Comparison of ENCODE assay signal across 21 cellular contexts in the genomic region with DNA sequence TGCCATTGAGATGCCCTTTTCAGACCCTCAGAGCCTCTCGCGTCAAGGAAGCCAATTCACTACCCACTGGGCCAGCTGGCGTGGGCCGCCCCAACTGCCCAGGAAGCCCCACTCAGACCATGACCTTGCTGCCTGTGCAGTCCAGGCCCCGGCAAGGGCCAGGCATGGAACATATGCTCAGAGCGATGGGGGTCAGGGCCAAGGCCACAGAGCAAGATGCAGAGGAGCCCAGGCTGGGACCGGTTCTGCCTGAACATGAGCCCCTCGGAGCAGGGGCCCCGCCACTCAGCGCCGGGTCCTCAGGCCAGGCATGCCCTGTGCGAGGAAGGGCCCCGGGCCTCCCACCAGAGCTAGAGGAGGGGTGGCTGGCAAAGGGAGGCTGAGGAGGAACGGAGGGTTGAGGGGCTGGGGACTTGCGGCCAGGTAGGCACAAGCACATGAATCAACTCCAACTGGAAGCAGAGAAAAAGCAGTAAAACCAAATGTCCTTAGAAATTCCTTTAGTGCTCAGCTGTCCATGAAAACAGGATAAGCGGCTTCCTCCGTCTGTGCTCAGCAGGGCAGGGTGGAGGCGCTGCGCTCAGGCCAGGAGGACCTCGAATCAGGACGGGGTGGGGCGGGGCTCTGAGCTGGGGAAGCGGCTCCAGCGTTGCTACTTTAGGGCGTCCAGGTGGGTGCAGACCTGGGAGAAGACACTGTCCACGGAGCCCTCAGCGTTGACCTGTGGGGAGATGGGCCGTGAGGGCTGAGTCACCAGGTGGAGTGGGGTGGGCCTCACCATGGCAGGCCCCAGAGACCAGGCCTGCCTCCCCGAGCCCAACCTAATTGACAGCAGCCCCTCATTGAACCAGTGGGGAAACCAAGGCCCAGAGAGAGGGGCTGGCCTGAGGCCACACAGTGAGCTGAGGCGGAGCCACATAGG. TPM values are rescaled to one million over a fixed set of nuclear protein-coding genes. Genes with fewer than 3 reads are reported as not detected.
DNase-seq lines count a peak whose midpoint lies in the region; ATAC-seq, FAIRE-seq and TF ChIP-seq lines count a peak whose summit lies in the region.
"Had no signal": no experiment of that assay in that cellular context is flagged by ENCODE, and none has a peak within 500 bp of the region (broad histone marks: within the 10 kb centered on the region; RNA-seq: fewer than 3 reads in every experiment).

No MANE protein-coding gene starts in this region.

- TF ChIP-seq CTCF in right lobe of liver (IDR thresholded peaks at IDR 0.05) (no peak), HepG2 (CRISPR knock-in tag; IDR thresholded peaks at IDR 0.05) (no peak), gastroesophageal sphincter (IDR thresholded peaks at IDR 0.05) (no peak), upper lobe of right lung (IDR thresholded peaks at IDR 0.05) (no peak), PC-9 (conservative IDR thresholded peaks at IDR 0.05) (no peak)

- H3F3A ChIP-seq in PC-9 (ENCODE audit: insufficient read depth, low read depth), result peaks cover 7% of the 10 kb centered on the region; the same call in 1 of the 2 replicates

- TF ChIP-seq EP300 in HepG2 (IDR thresholded peaks at IDR 0.05; ENCODE audit: low read depth in 2 of 2, low read length in 2 of 2), result no peak
- TF ChIP-seq EP300 in HepG2 (CRISPR knock-in tag; IDR thresholded peaks at IDR 0.05; ENCODE audit: borderline replicate concordance), result no peak
- TF ChIP-seq EP300 in gastroesophageal sphincter (IDR thresholded peaks at IDR 0.05), result no peak

- no peaks in the 10 kb centered on the region for H3K27me3 Mint-ChIP-seq in naive B cell
- H3K27me3 Mint-ChIP-seq: activated naive CD8-positive, alpha-beta T cell; stimulated activated naive CD8-positive, alpha-beta T cell treated with anti-CD3 and anti-CD28 coated beads, Interleukin-15, amount 100 ng/mL, for 72 hours had no signal

- H3K4me3 ChIP-seq in right lobe of liver (no peak overlapping the region), HepG2 (replicated peaks in 1 of 3; ENCODE audit: insufficient read depth in 1 of 3, low read depth in 2 of 3, low read length in 3 of 3) (no peak overlapping the region), gastroesophageal sphincter (no peak overlapping the region), upper lobe of right lung (no peak overlapping the region), PC-9 (no peak overlapping the region)
- H3K4me3 ChIP-seq: colonic mucosa, HAP-1, pancreas, vagina had no signal

- H2AFZ ChIP-seq in HepG2 (ENCODE audit: low read length), result no peak overlapping the region
- H2AFZ ChIP-seq in PC-9, result no peak overlapping the region

- no peaks in the 10 kb centered on the region for H3K27me3 ChIP-seq in right lobe of liver
- no peaks in the 10 kb centered on the region for H3K27me3 ChIP-seq in HepG2 (ENCODE audit: control insufficient read depth in 1 of 2, insufficient read depth in 2 of 2, low read length in 2 of 2)
- H3K27me3 ChIP-seq in gastroesophageal sphincter, result no peaks in the 10 kb centered on the region
- H3K27me3 ChIP-seq in upper lobe of right lung, result no peaks in the 10 kb centered on the region
- no peaks in the 10 kb centered on the region for H3K27me3 ChIP-seq in PC-9 (ENCODE audit: insufficient read depth, low read depth)
- H3K27me3 ChIP-seq: colonic mucosa, pancreas, vagina had no signal

- 63% methylated on average over 7 of the region's 30 CpGs for WGBS in right lobe of liver (ENCODE audit: insufficient coverage, low coverage, low lambda C conversion rate, missing lambda C conversion rate)
- 92% methylated on average over 21 of the region's 30 CpGs for WGBS in HepG2 (ENCODE audit: low lambda C conversion rate)
- 64 to 72% methylated on average over 2 to 11 of the region's 30 CpGs for WGBS in gastroesophageal sphincter (ENCODE audit: low coverage in 1 of 2), 2 donors

- H3K36me3 ChIP-seq in right lobe of liver, result peaks cover 0 to 5% (median under 1%) of the 10 kb centered on the region in 4 donors
- H3K36me3 ChIP-seq in HepG2 (replicated peaks in 1 of 2; ENCODE audit: control insufficient read depth in 1 of 2, insufficient read depth in 2 of 2, low read length in 2 of 2), result no peaks in the 10 kb centered on the region; a peak in 2 of 5 replicates
- H3K36me3 ChIP-seq in gastroesophageal sphincter, result peaks cover 0 to 54% of the 10 kb centered on the region in 2 donors
- H3K36me3 ChIP-seq in upper lobe of right lung, result peaks cover 38% of the 10 kb centered on the region
- no peaks in the 10 kb centered on the region for H3K36me3 ChIP-seq in PC-9 (ENCODE audit: low read depth)
- H3K36me3 ChIP-seq: colonic mucosa, HAP-1 had no signal

- DNase-seq in right lobe of liver (peak in 1 of 3 donors; percentile 57), HepG2 (ENCODE audit: low spot score) (no peak), naive B cell (no peak), upper lobe of right lung (peak; percentile 71), PC-9 (no peak)
- no peak for DNase-seq in activated CD4-positive, alpha-beta T cell treated with anti-CD3 and anti-CD28 coated beads for 48 hours
- DNase-seq: activated CD4-positive, CD25-positive, alpha-beta regulatory T cell; activated T-cell treated with anti-CD3 and anti-CD28 coated beads, Interleukin-2, amount 50 U/mL, for 72 hours; colonic mucosa; MM.1S; NCI-H1694 treated with DMSO at 0.1 percent for 48 hours; NCI-H345; stimulated activated CD4-positive, alpha-beta T cell treated with anti-CD3 and anti-CD28 coated beads, Interleukin-4, amount 100 ng/mL, for 1 hour; stimulated activated naive CD8-positive, alpha-beta T cell treated with anti-CD3 and anti-CD28 coated beads, Interleukin-15, amount 100 ng/mL, for 72 hours had no signal

- no peak for FAIRE-seq in HepG2 (lab: Jason Lieb, UNC)
- FAIRE-seq: endometrium, pancreas had no signal

- peak; percentile 33 to 62 (median 43) for ATAC-seq in right lobe of liver
- no peak for ATAC-seq in HepG2
- no peak for ATAC-seq in gastroesophageal sphincter
- ATAC-seq in naive B cell (ENCODE audit: low read depth in 2 of 2), result no peak
- no peak for ATAC-seq in upper lobe of right lung
- no peak for ATAC-seq in HG02884 (IDR thresholded peaks at IDR 0.05; ENCODE audit: unreplicated experiment)
- ATAC-seq: activated T-cell treated with anti-CD3 and anti-CD28 coated beads, Interleukin-2, amount 50 U/mL, for 72 hours; pancreas; stimulated activated naive CD8-positive, alpha-beta T cell treated with anti-CD3 and anti-CD28 coated beads, Interleukin-15, amount 100 ng/mL, for 72 hours had no signal

- POLR2A ChIA-PET in HepG2 (lab: Yijun Ruan, JAX) (interaction anchor here (0.6 kb wide), 1 partner anchor 81 kb away, joined by 3 read pairs; no protein-coding TSS in a partner anchor), PC-9 (lab: Charles Lee; ENCODE audit: unreplicated experiment) (no interaction called here)

- H3K9me3 ChIP-seq in right lobe of liver, result no peaks in the 10 kb centered on the region
- no peaks in the 10 kb centered on the region for H3K9me3 ChIP-seq in HepG2 (ENCODE audit: low read length)
- no peaks in the 10 kb centered on the region for H3K9me3 ChIP-seq in gastroesophageal sphincter
- H3K9me3 ChIP-seq in upper lobe of right lung, result no peaks in the 10 kb centered on the region
- H3K9me3 ChIP-seq in PC-9 (ENCODE audit: insufficient read depth, low read depth), result no peaks in the 10 kb centered on the region
- H3K9me3 ChIP-seq: colonic mucosa, HAP-1, pancreas, vagina had no signal

- H3K9me2 ChIP-seq in PC-9 (ENCODE audit: insufficient read depth), result no peaks in the 10 kb centered on the region

- H3K79me2 ChIP-seq in HepG2 (ENCODE audit: insufficient read depth, low read length) (no peaks in the 10 kb centered on the region), PC-9 (ENCODE audit: low read depth) (no peaks in the 10 kb centered on the region)

- TF ChIP-seq RAD21 in HepG2 (CRISPR knock-in tag; IDR thresholded peaks at IDR 0.05), result no peak

- BruUV-seq in HepG2 (replicated peaks; lab: Mats Ljungman, UMichigan) (no TSS peak), PC-9 (replicated peaks; lab: Mats Ljungman, UMichigan) (no TSS peak)

- H3K4me1 ChIP-seq in right lobe of liver, result peaks cover 0 to 4% (median 0%) of the 10 kb centered on the region in 4 donors
- peaks cover 24% of the 10 kb centered on the region for H3K4me1 ChIP-seq in HepG2 (ENCODE audit: insufficient read depth, low read length)
- peaks cover 0 to 24% (median 3%) of the 10 kb centered on the region in 3 donors for H3K4me1 ChIP-seq in gastroesophageal sphincter
- peaks cover 19% of the 10 kb centered on the region for H3K4me1 ChIP-seq in upper lobe of right lung
- H3K4me1 ChIP-seq in PC-9 (replicated peaks; ENCODE audit: insufficient read depth), result no peaks in the 10 kb centered on the region
- H3K4me1 ChIP-seq: colonic mucosa, HAP-1, pancreas had no signal

- in situ Hi-C loops in HepG2 (cut with HindIII; ENCODE audit: extremely low pct_ligation_motif_present, low pct_unique_long_range_greater_than_20kb), result no loop called here

- no peak overlapping the region for H3K9ac ChIP-seq in HepG2 (ENCODE audit: insufficient read depth, low read depth, low read length)

- H3K4me1 Mint-ChIP-seq in naive B cell, result peaks cover 21 to 46% (median 22%) of the 10 kb centered on the region in 3 donors

- CTCF ChIA-PET in HepG2 (lab: Yijun Ruan, JAX; ENCODE audit: low intra/inter-chr PET ratio, low total read pairs) (no interaction called here), PC-9 (lab: Charles Lee) (no interaction called here)

- no peak for TF ChIP-seq POLR2A in right lobe of liver (IDR thresholded peaks at IDR 0.05)
- no peak for TF ChIP-seq POLR2A in HepG2 (IDR thresholded peaks at IDR 0.05; ENCODE audit: insufficient read depth in 1 of 2, low read depth in 2 of 2, low read length in 2 of 2)
- TF ChIP-seq POLR2A in gastroesophageal sphincter (IDR thresholded peaks at IDR 0.05), result no peak

- no peak overlapping the region for H3K4me3 Mint-ChIP-seq in naive B cell
- H3K4me3 Mint-ChIP-seq: activated naive CD8-positive, alpha-beta T cell; activated T-cell treated with anti-CD3 and anti-CD28 coated beads, Interleukin-2, amount 50 U/mL, for 72 hours; stimulated activated naive CD8-positive, alpha-beta T cell treated with anti-CD3 and anti-CD28 coated beads, Interleukin-15, amount 100 ng/mL, for 72 hours had no signal

- intact Hi-C loops in right lobe of liver (cut with DNase I), result no loop called here
- intact Hi-C loops in HepG2 (cut with micrococcal nuclease; ENCODE audit: unreplicated experiment), result no loop called here
- intact Hi-C loops in upper lobe of right lung (cut with DNase I), result no loop called here
- intact Hi-C loops in PC-9 (cut with micrococcal nuclease; ENCODE audit: unreplicated experiment), result no loop called here

- H4K20me1 ChIP-seq in HepG2 (ENCODE audit: insufficient read depth, low read length) (no peaks in the 10 kb centered on the region), PC-9 (ENCODE audit: insufficient read depth) (no peaks in the 10 kb centered on the region)

- H3K9me3 Mint-ChIP-seq in naive B cell, result no peaks in the 10 kb centered on the region
- H3K9me3 Mint-ChIP-seq: activated T-cell treated with anti-CD3 and anti-CD28 coated beads, Interleukin-2, amount 50 U/mL, for 72 hours; stimulated activated naive CD8-positive, alpha-beta T cell treated with anti-CD3 and anti-CD28 coated beads, Interleukin-15, amount 100 ng/mL, for 72 hours had no signal

- H3K27ac Mint-ChIP-seq in naive B cell, result peak overlapping the region in 5 of 6 donors; percentile 59 to 79 (median 76)
- H3K27ac Mint-ChIP-seq: activated naive CD8-positive, alpha-beta T cell; activated T-cell treated with anti-CD3 and anti-CD28 coated beads, Interleukin-2, amount 50 U/mL, for 72 hours had no signal

- H3K27ac ChIP-seq in right lobe of liver (no peak overlapping the region), HepG2 (ENCODE audit: extremely low read length, insufficient read depth, low read length) (no peak overlapping the region), gastroesophageal sphincter (peak overlapping the region in 3 of 4 donors; percentile 31 to 45 (median 40)), upper lobe of right lung (peak overlapping the region; percentile 42), PC-9 (no peak overlapping the region)
- H3K27ac ChIP-seq: colonic mucosa, pancreas, vagina had no signal

- no peak overlapping the region for H3K4me2 ChIP-seq in HepG2 (ENCODE audit: low read depth, low read length)
- H3K4me2 ChIP-seq in PC-9, result no peak overlapping the region

- no peaks in the 10 kb centered on the region for H3K36me3 Mint-ChIP-seq in naive B cell

RNA-seq across cellular contexts. Expression of a gene that starts 9.9 kb away (rescaled TPM):
- 10 to 100 TPM; 31.4 to 78.6 (median 51.7) TPM for total RNA-seq in right lobe of liver
- 25.7 and 32.8 TPM in 2 replicates for total RNA-seq in HepG2 (2016; rRNA removed; fragmentation: Illumina TruSeq; extraction: Trizol)
- total RNA-seq in HepG2 (2016; cell fraction: cytosol; rRNA removed; fragmentation: Illumina TruSeq; extraction: Trizol; ENCODE audit: low read depth), result 12.5 and 17.4 TPM in 2 replicates
- 27.8 and 33.7 TPM in 2 replicates for total RNA-seq in HepG2 (2016; cell fraction: insoluble cytoplasmic fraction; rRNA removed; fragmentation: Illumina TruSeq; extraction: Trizol)
- total RNA-seq in HepG2 (2016; cell fraction: membrane; rRNA removed; fragmentation: Illumina TruSeq; extraction: Trizol), result 18.2 and 19.8 TPM in 2 replicates
- total RNA-seq in HepG2 (2016; cell fraction: nucleus; rRNA removed; fragmentation: Illumina TruSeq; extraction: Trizol), result 13.7 and 15.3 TPM in 2 replicates
- polyA plus RNA-seq in HepG2 (2011; rRNA removed), result 19.1 and 28.5 TPM in 2 replicates
- 29.9 and 38.0 TPM in 2 replicates for polyA plus RNA-seq in HepG2 (2011; cell fraction: cytosol; rRNA removed)
- 34.1 and 55.6 TPM in 2 replicates for polyA plus RNA-seq in HepG2 (2011; cell fraction: nucleus; rRNA removed)
- polyA plus RNA-seq in HepG2 (2012), result 17.5 and 23.3 TPM in 2 replicates
- polyA plus RNA-seq in HepG2 (2016; cell fraction: cytosol; fragmentation: Illumina TruSeq; extraction: Trizol; ENCODE audit: low read depth), result 28.9 and 48.9 TPM in 2 replicates
- polyA plus RNA-seq in HepG2 (2016; cell fraction: insoluble cytoplasmic fraction; fragmentation: Illumina TruSeq; extraction: Trizol; ENCODE audit: low read depth), result 44.7 and 50.7 TPM in 2 replicates
- polyA plus RNA-seq in HepG2 (2016; cell fraction: membrane; fragmentation: Illumina TruSeq; extraction: Trizol; ENCODE audit: low read depth), result 31.6 and 41.6 TPM in 2 replicates
- polyA plus RNA-seq in HepG2 (2016; cell fraction: nucleus; fragmentation: Illumina TruSeq; extraction: Trizol; ENCODE audit: insufficient read depth, low read depth), result 39.2 and 40.7 TPM in 2 replicates
- 3.6 and 45.8 TPM in 2 replicates for polyA minus RNA-seq in HepG2 (2011; rRNA and poly(A)+ RNA removed; ENCODE audit: low replicate concordance)
- 3.8 and 5.4 TPM in 2 replicates for polyA minus RNA-seq in HepG2 (2011; cell fraction: cytosol; rRNA and poly(A)+ RNA removed)
- polyA minus RNA-seq in HepG2 (2011; cell fraction: nucleus; rRNA and poly(A)+ RNA removed), result 1.7 and 4.1 TPM in 2 replicates
- total RNA-seq in gastroesophageal sphincter, result 10 to 100 TPM; 46.7 to 73.9 (median 49.7) TPM
- not detected for polyA plus RNA-seq in naive B cell (ENCODE audit: low read depth in 6 of 6)
- total RNA-seq in upper lobe of right lung, result 158 TPM
- 84.5 and 86.8 TPM in 2 replicates for total RNA-seq in PC-9 (2021)

RNA-seq across cellular contexts. Expression of a gene that starts 13.2 kb away (rescaled TPM):
- total RNA-seq in right lobe of liver, result 10 to 100 TPM; 27.4 to 90.1 (median 54.1) TPM
- total RNA-seq in HepG2 (2016; rRNA removed; fragmentation: Illumina TruSeq; extraction: Trizol), result 0.02 TPM in 1 of 2 replicates, not detected in the other
- not detected in 2 replicates for total RNA-seq in HepG2 (2016; cell fraction: cytosol; rRNA removed; fragmentation: Illumina TruSeq; extraction: Trizol; ENCODE audit: low read depth)
- 0.07 and 0.17 TPM in 2 replicates for total RNA-seq in HepG2 (2016; cell fraction: insoluble cytoplasmic fraction; rRNA removed; fragmentation: Illumina TruSeq; extraction: Trizol)
- total RNA-seq in HepG2 (2016; cell fraction: membrane; rRNA removed; fragmentation: Illumina TruSeq; extraction: Trizol), result 0.07 and 0.22 TPM in 2 replicates
- 0.25 TPM in 1 of 2 replicates, not detected in the other for total RNA-seq in HepG2 (2016; cell fraction: nucleus; rRNA removed; fragmentation: Illumina TruSeq; extraction: Trizol)
- 1.1 and 1.4 TPM in 2 replicates for polyA plus RNA-seq in HepG2 (2011; rRNA removed)
- polyA plus RNA-seq in HepG2 (2011; cell fraction: cytosol; rRNA removed), result 0.82 and 1.1 TPM in 2 replicates
- polyA plus RNA-seq in HepG2 (2011; cell fraction: nucleus; rRNA removed), result 2.1 and 2.3 TPM in 2 replicates
- 1.4 and 1.5 TPM in 2 replicates for polyA plus RNA-seq in HepG2 (2012)
- not detected in 2 replicates for polyA plus RNA-seq in HepG2 (2016; cell fraction: cytosol; fragmentation: Illumina TruSeq; extraction: Trizol; ENCODE audit: low read depth)
- 0.08 TPM in 1 of 2 replicates, not detected in the other for polyA plus RNA-seq in HepG2 (2016; cell fraction: insoluble cytoplasmic fraction; fragmentation: Illumina TruSeq; extraction: Trizol; ENCODE audit: low read depth)
- polyA plus RNA-seq in HepG2 (2016; cell fraction: membrane; fragmentation: Illumina TruSeq; extraction: Trizol; ENCODE audit: low read depth), result 0.06 and 0.13 TPM in 2 replicates
- 0.20 and 0.22 TPM in 2 replicates for polyA plus RNA-seq in HepG2 (2016; cell fraction: nucleus; fragmentation: Illumina TruSeq; extraction: Trizol; ENCODE audit: insufficient read depth, low read depth)
- 1.2 and 26.5 TPM in 2 replicates for polyA minus RNA-seq in HepG2 (2011; rRNA and poly(A)+ RNA removed; ENCODE audit: low replicate concordance)
- polyA minus RNA-seq in HepG2 (2011; cell fraction: cytosol; rRNA and poly(A)+ RNA removed), result 0.30 and 0.62 TPM in 2 replicates
- polyA minus RNA-seq in HepG2 (2011; cell fraction: nucleus; rRNA and poly(A)+ RNA removed), result 0.75 and 0.90 TPM in 2 replicates
- 10 to 100 TPM; 21.3 to 76.5 (median 48.0) TPM for total RNA-seq in gastroesophageal sphincter
- 1 to 10 TPM in 5 of 6 donors, not detected in 1; 3.5 to 8.2 (median 5.8) TPM for polyA plus RNA-seq in naive B cell (ENCODE audit: low read depth in 6 of 6)
- total RNA-seq in upper lobe of right lung, result 322 TPM
- total RNA-seq in PC-9 (2021), result 18.4 and 23.1 TPM in 2 replicates

RNA-seq across cellular contexts. Expression of a gene that starts 31.8 kb away (rescaled TPM):
- total RNA-seq in right lobe of liver (10 to 100 TPM; 22.5 to 40.3 (median 29.8) TPM), HepG2 (2016; rRNA removed; fragmentation: Illumina TruSeq; extraction: Trizol) (16.7 and 18.5 TPM in 2 replicates), gastroesophageal sphincter (100 to 1,000 TPM; 112 to 146 (median 132) TPM), upper lobe of right lung (94.7 TPM), PC-9 (2021) (23.3 and 27.6 TPM in 2 replicates)
- 13.5 and 13.9 TPM in 2 replicates for total RNA-seq in HepG2 (2016; cell fraction: cytosol; rRNA removed; fragmentation: Illumina TruSeq; extraction: Trizol; ENCODE audit: low read depth)
- 11.7 and 18.2 TPM in 2 replicates for total RNA-seq in HepG2 (2016; cell fraction: insoluble cytoplasmic fraction; rRNA removed; fragmentation: Illumina TruSeq; extraction: Trizol)
- 42.0 and 46.1 TPM in 2 replicates for total RNA-seq in HepG2 (2016; cell fraction: membrane; rRNA removed; fragmentation: Illumina TruSeq; extraction: Trizol)
- total RNA-seq in HepG2 (2016; cell fraction: nucleus; rRNA removed; fragmentation: Illumina TruSeq; extraction: Trizol), result 13.4 and 15.1 TPM in 2 replicates
- polyA plus RNA-seq in HepG2 (2011; rRNA removed) (65.4 and 103 TPM in 2 replicates), naive B cell (ENCODE audit: low read depth in 6 of 6) (10 to 100 TPM; 17.2 to 27.8 (median 19.8) TPM)
- 63.0 and 69.3 TPM in 2 replicates for polyA plus RNA-seq in HepG2 (2011; cell fraction: cytosol; rRNA removed)
- 134 and 138 TPM in 2 replicates for polyA plus RNA-seq in HepG2 (2011; cell fraction: nucleus; rRNA removed)
- polyA plus RNA-seq in HepG2 (2012), result 36.1 and 53.0 TPM in 2 replicates
- 33.4 and 37.1 TPM in 2 replicates for polyA plus RNA-seq in HepG2 (2016; cell fraction: cytosol; fragmentation: Illumina TruSeq; extraction: Trizol; ENCODE audit: low read depth)
- 18.0 and 19.3 TPM in 2 replicates for polyA plus RNA-seq in HepG2 (2016; cell fraction: insoluble cytoplasmic fraction; fragmentation: Illumina TruSeq; extraction: Trizol; ENCODE audit: low read depth)
- 54.8 and 59.0 TPM in 2 replicates for polyA plus RNA-seq in HepG2 (2016; cell fraction: membrane; fragmentation: Illumina TruSeq; extraction: Trizol; ENCODE audit: low read depth)
- 32.9 and 35.5 TPM in 2 replicates for polyA plus RNA-seq in HepG2 (2016; cell fraction: nucleus; fragmentation: Illumina TruSeq; extraction: Trizol; ENCODE audit: insufficient read depth, low read depth)
- polyA minus RNA-seq in HepG2 (2011; rRNA and poly(A)+ RNA removed; ENCODE audit: low replicate concordance), result 41.6 and 91.9 TPM in 2 replicates
- 15.4 and 21.1 TPM in 2 replicates for polyA minus RNA-seq in HepG2 (2011; cell fraction: cytosol; rRNA and poly(A)+ RNA removed)
- 22.4 and 22.6 TPM in 2 replicates for polyA minus RNA-seq in HepG2 (2011; cell fraction: nucleus; rRNA and poly(A)+ RNA removed)

RNA-seq across cellular contexts. Expression of a gene that starts 49.2 kb away (rescaled TPM):
- total RNA-seq in right lobe of liver (10 to 100 TPM in 3 of 6 experiments, 1 to 10 TPM in 3; 3.2 to 23.8 (median 11.2) TPM), HepG2 (2016; rRNA removed; fragmentation: Illumina TruSeq; extraction: Trizol) (14.8 and 18.8 TPM in 2 replicates), gastroesophageal sphincter (10 to 100 TPM; 25.2 to 49.7 (median 31.7) TPM), upper lobe of right lung (58.8 TPM), PC-9 (2021) (28.3 and 44.3 TPM in 2 replicates)
- total RNA-seq in HepG2 (2016; cell fraction: cytosol; rRNA removed; fragmentation: Illumina TruSeq; extraction: Trizol; ENCODE audit: low read depth), result 35.6 and 43.0 TPM in 2 replicates
- total RNA-seq in HepG2 (2016; cell fraction: insoluble cytoplasmic fraction; rRNA removed; fragmentation: Illumina TruSeq; extraction: Trizol), result 13.0 and 19.7 TPM in 2 replicates
- total RNA-seq in HepG2 (2016; cell fraction: membrane; rRNA removed; fragmentation: Illumina TruSeq; extraction: Trizol), result 47.7 and 65.6 TPM in 2 replicates
- 12.8 and 17.5 TPM in 2 replicates for total RNA-seq in HepG2 (2016; cell fraction: nucleus; rRNA removed; fragmentation: Illumina TruSeq; extraction: Trizol)
- polyA plus RNA-seq in HepG2 (2011; rRNA removed) (27.7 and 36.4 TPM in 2 replicates), naive B cell (ENCODE audit: low read depth in 6 of 6) (10 to 100 TPM; 19.7 to 36.6 (median 25.0) TPM)
- polyA plus RNA-seq in HepG2 (2011; cell fraction: cytosol; rRNA removed), result 26.2 and 47.9 TPM in 2 replicates
- 41.2 and 43.3 TPM in 2 replicates for polyA plus RNA-seq in HepG2 (2011; cell fraction: nucleus; rRNA removed)
- 14.8 and 21.6 TPM in 2 replicates for polyA plus RNA-seq in HepG2 (2012)
- 55.5 and 75.3 TPM in 2 replicates for polyA plus RNA-seq in HepG2 (2016; cell fraction: cytosol; fragmentation: Illumina TruSeq; extraction: Trizol; ENCODE audit: low read depth)
- 20.6 and 23.9 TPM in 2 replicates for polyA plus RNA-seq in HepG2 (2016; cell fraction: insoluble cytoplasmic fraction; fragmentation: Illumina TruSeq; extraction: Trizol; ENCODE audit: low read depth)
- 69.4 and 78.8 TPM in 2 replicates for polyA plus RNA-seq in HepG2 (2016; cell fraction: membrane; fragmentation: Illumina TruSeq; extraction: Trizol; ENCODE audit: low read depth)
- polyA plus RNA-seq in HepG2 (2016; cell fraction: nucleus; fragmentation: Illumina TruSeq; extraction: Trizol; ENCODE audit: insufficient read depth, low read depth), result 25.2 and 32.3 TPM in 2 replicates
- polyA minus RNA-seq in HepG2 (2011; rRNA and poly(A)+ RNA removed; ENCODE audit: low replicate concordance), result 74.4 and 118 TPM in 2 replicates
- 40.0 and 42.1 TPM in 2 replicates for polyA minus RNA-seq in HepG2 (2011; cell fraction: cytosol; rRNA and poly(A)+ RNA removed)
- polyA minus RNA-seq in HepG2 (2011; cell fraction: nucleus; rRNA and poly(A)+ RNA removed), result 15.6 and 17.8 TPM in 2 replicates

Comparison
In these comparisons a context has a peak if more than half of its experiments do, and no peak if none do; other contexts are left out.
1. ATAC-seq: peak in right lobe of liver (4 of 4); none in HepG2 (single experiment), gastroesophageal sphincter (single experiment), naive B cell (0 of 2), upper lobe of right lung (single experiment) and HG02884 (single experiment).
2. RNA of a gene that starts 13.2 kb away (total RNA-seq): 322 TPM in upper lobe of right lung (single experiment), 27.4 to 90.1 TPM in right lobe of liver, 21.3 to 76.5 TPM in gastroesophageal sphincter and 18.4 to 23.1 TPM in PC-9; 0.02 to 0.25 TPM in HepG2; every median in the first group is over 10 times any median in the second.
3. H3K27ac ChIP-seq: peak in gastroesophageal sphincter (3 of 4) and upper lobe of right lung (single experiment); none in right lobe of liver (0 of 3), HepG2 (single experiment) and PC-9 (single experiment).